ENCODE assay signal across 9 cellular contexts in genomic region chr6:6007311-6008113, GRCh38. TPM values are rescaled to one million over a fixed set of nuclear protein-coding genes. Genes with fewer than 3 reads are reported as not detected.
A peak's percentile ranks its signal among the peaks of the same experiment; 100 is the strongest.
DNase-seq lines count a peak whose midpoint lies in the region; ATAC-seq, FAIRE-seq and TF ChIP-seq lines count a peak whose summit lies in the region.
"Had no signal": no experiment of that assay in that cellular context is flagged by ENCODE, and none has a peak within 500 bp of the region (broad histone marks: within the 10 kb centered on the region; RNA-seq: fewer than 3 reads in every experiment).

No MANE protein-coding gene starts in this region.

- peaks cover 36% of the 10 kb centered on the region for H3K4me1 Mint-ChIP-seq in activated naive CD8-positive, alpha-beta T cell treated with anti-CD3 and anti-CD28 coated beads for 36 hours

- FAIRE-seq in GM12891 (lab: Jason Lieb, UNC) (peak; percentile 86), keratinocyte (lab: Jason Lieb, UNC) (no peak), urothelium cell line (lab: Jason Lieb, UNC) (no peak)
- FAIRE-seq: islet of Langerhans had no signal

- H4K20me1 ChIP-seq in keratinocyte (ENCODE audit: control insufficient read depth, extremely low read depth, insufficient read depth, low read length): no peaks in the 10 kb centered on the region

- peaks cover 83% of the 10 kb centered on the region for H3K27me3 Mint-ChIP-seq in activated naive CD8-positive, alpha-beta T cell treated with anti-CD3 and anti-CD28 coated beads for 36 hours

- H3K4me3 ChIP-seq in keratinocyte (ENCODE audit: control insufficient read depth in 2 of 3, extremely low read depth in 1 of 3, insufficient read depth in 2 of 3, low read depth in 1 of 3, low read length in 3 of 3) (peak overlapping the region in 2 of 3 experiments; percentile 39 to 58), subcutaneous abdominal adipose tissue (ENCODE audit: low read depth in 1 of 5, low read length in 5 of 5) (peak overlapping the region; percentile 79 to 91 (median 80))

- H3K27me3 ChIP-seq in keratinocyte (ENCODE audit: control insufficient read depth, extremely low read depth, insufficient read depth, low read length): peaks cover 72% of the 10 kb centered on the region
- peaks cover 0 to 40% (median 12%) of the 10 kb centered on the region in 5 donors for H3K27me3 ChIP-seq in subcutaneous abdominal adipose tissue (ENCODE audit: control insufficient read depth in 5 of 5, insufficient read depth in 4 of 5, low read length in 5 of 5)

- peaks cover 5% of the 10 kb centered on the region for H3K9me3 ChIP-seq in keratinocyte (ENCODE audit: control insufficient read depth, low read depth, low read length)
- no peaks in the 10 kb centered on the region for H3K9me3 ChIP-seq in subcutaneous abdominal adipose tissue (ENCODE audit: control insufficient read depth in 5 of 5, low read length in 5 of 5)

- no peaks in the 10 kb centered on the region for H3K9me1 ChIP-seq in keratinocyte (ENCODE audit: control insufficient read depth, extremely low read depth, insufficient read depth, low read length)

- peaks cover 2% of the 10 kb centered on the region for H3K9me3 Mint-ChIP-seq in activated naive CD8-positive, alpha-beta T cell treated with anti-CD3 and anti-CD28 coated beads for 36 hours

- H3K9ac ChIP-seq in keratinocyte (ENCODE audit: control insufficient read depth, extremely low read depth, insufficient read depth, low read length): peak overlapping the region; percentile 41
- peak overlapping the region in 4 of 5 donors; percentile 56 to 83 (median 73) for H3K9ac ChIP-seq in subcutaneous abdominal adipose tissue (ENCODE audit: low read length in 5 of 5)

- H3K36me3 ChIP-seq in keratinocyte (ENCODE audit: control insufficient read depth in 2 of 2, extremely low read depth in 1 of 2, insufficient read depth in 2 of 2, low read length in 2 of 2): no peaks in the 10 kb centered on the region
- no peaks in the 10 kb centered on the region for H3K36me3 ChIP-seq in subcutaneous abdominal adipose tissue (ENCODE audit: control insufficient read depth in 5 of 5, insufficient read depth in 5 of 5, low read length in 5 of 5)

- TF ChIP-seq CTCF in keratinocyte (optimal IDR thresholded peaks at IDR 0.05 in 1 of 3, IDR thresholded peaks at IDR 0.05 in 1 of 3, conservative IDR thresholded peaks at IDR 0.05 in 1 of 3; ENCODE audit: extremely low read depth in 1 of 3, insufficient read depth in 2 of 3, low read length in 3 of 3): peak in 2 of 3 experiments; percentile 17 to 18

- peak overlapping the region; percentile 69 for H3K4me2 ChIP-seq in keratinocyte (ENCODE audit: control insufficient read depth, extremely low read depth, insufficient read depth, low read depth, low read length)

- no peaks in the 10 kb centered on the region for H3K36me3 Mint-ChIP-seq in activated naive CD8-positive, alpha-beta T cell treated with anti-CD3 and anti-CD28 coated beads for 36 hours

- dilution Hi-C loops in keratinocyte (cut with MboI; ENCODE audit: extremely low pct_ligation_motif_present, low sequenced_read_pairs): no loop called here

- TF ChIP-seq POLR2A in GM12891 (IDR thresholded peaks at IDR 0.05; ENCODE audit: low read depth, low read length): no peak

- H3K27ac ChIP-seq in keratinocyte (ENCODE audit: control insufficient read depth, insufficient read depth, low read length) (no peak overlapping the region), subcutaneous abdominal adipose tissue (ENCODE audit: low read depth, low read length) (peak overlapping the region; percentile 84)

- H3K4me1 ChIP-seq in keratinocyte (ENCODE audit: control insufficient read depth, extremely low read depth, insufficient read depth, low read length): no peaks in the 10 kb centered on the region
- peaks cover 0 to 69% (median 61%) of the 10 kb centered on the region in 5 donors for H3K4me1 ChIP-seq in subcutaneous abdominal adipose tissue (ENCODE audit: control insufficient read depth in 5 of 5, insufficient read depth in 5 of 5, low read length in 5 of 5)

- peak overlapping the region; percentile 77 for H3K27ac Mint-ChIP-seq in activated naive CD8-positive, alpha-beta T cell treated with anti-CD3 and anti-CD28 coated beads for 36 hours

- DNase-seq in Ammon's horn (ENCODE audit: low spot score): peak; percentile 52
- no peak for DNase-seq in GM12891 (ENCODE audit: insufficient read length, low spot score)
- DNase-seq in NCI-H345 treated with DMSO at 0.1 percent for 48 hours (lab: John Stamatoyannopoulos, UW; ENCODE audit: unreplicated experiment): peak; percentile 0
- DNase-seq in activated naive CD8-positive, alpha-beta T cell treated with anti-CD3 and anti-CD28 coated beads for 36 hours: peak; percentile 55
- no peak for DNase-seq in keratinocyte (ENCODE audit: low read depth, low spot score)
- DNase-seq in urothelium cell line (ENCODE audit: low spot score): no peak

- H3K4me3 Mint-ChIP-seq in activated naive CD8-positive, alpha-beta T cell treated with anti-CD3 and anti-CD28 coated beads for 36 hours: peak overlapping the region; percentile 91

- no peak for ATAC-seq in HG03342 (IDR thresholded peaks at IDR 0.05; ENCODE audit: unreplicated experiment)

- H3K79me2 ChIP-seq in keratinocyte (ENCODE audit: control insufficient read depth, insufficient read depth, low read length): no peaks in the 10 kb centered on the region

- H2AFZ ChIP-seq in keratinocyte (ENCODE audit: control insufficient read depth, low read length): no peak overlapping the region

TF ChIP-seq in GM12891, 5 proteins besides CTCF, POLR2A, EP300 and RAD21:
- TF ChIP-seq PAX5 (IDR thresholded peaks at IDR 0.05; ENCODE audit: insufficient read depth, low read length, severe bottlenecking): no peak
- no peak for TF ChIP-seq SPI1 (IDR thresholded peaks at IDR 0.05; ENCODE audit: low read depth, low read length)
- no peak for TF ChIP-seq TAF1 (IDR thresholded peaks at IDR 0.05; ENCODE audit: low read depth, low read length)
- no peak for TF ChIP-seq POU2F2 (IDR thresholded peaks at IDR 0.05; ENCODE audit: low read depth, low read length)

RNA-seq across cellular contexts. Expression of gene NRN1, which starts 0.8 kb away (rescaled TPM):
- polyA plus RNA-seq in GM12891 (2012; ENCODE audit: low read depth, missing spikeins): 4.8 TPM
- 10 to 100 TPM; 10.2 to 10.6 TPM for total RNA-seq in activated naive CD8-positive, alpha-beta T cell treated with anti-CD3 and anti-CD28 coated beads for 36 hours
- polyA plus RNA-seq in keratinocyte: 3.4 to 6.5 TPM (median 5.7 TPM) in 3 replicates
- polyA plus RNA-seq in keratinocyte (2011; ENCODE audit: low read depth): 3.9 TPM
- 4.8 and 5.0 TPM in 2 replicates for polyA plus RNA-seq in keratinocyte (2011; cell fraction: cytosol; rRNA removed)
- polyA plus RNA-seq in keratinocyte (2011; cell fraction: nucleus; rRNA removed): 2.2 and 2.5 TPM in 2 replicates
- 4.1 and 6.1 TPM in 2 replicates for polyA plus RNA-seq in keratinocyte (2012; ENCODE audit: low replicate concordance)
- 1.6 to 3.4 TPM (median 2.8 TPM) in 3 replicates for polyA minus RNA-seq in keratinocyte
- polyA minus RNA-seq in keratinocyte (2011; cell fraction: cytosol; rRNA and poly(A)+ RNA removed): 2.5 TPM
- 0.63 and 0.85 TPM in 2 replicates for polyA minus RNA-seq in keratinocyte (2011; cell fraction: nucleus; rRNA and poly(A)+ RNA removed)

Comparison
In these comparisons a context has a peak if more than half of its experiments do, and no peak if none do; other contexts are left out.
1. DNase-seq: peak in Ammon's horn (single experiment), NCI-H345 treated with DMSO at 0.1 percent for 48 hours (single experiment) and activated naive CD8-positive, alpha-beta T cell treated with anti-CD3 and anti-CD28 coated beads for 36 hours (single experiment); none in GM12891 (single experiment), keratinocyte (single experiment) and urothelium cell line (single experiment).